Comparison of ENCODE assay signal across 11 cellular contexts in the genomic region with DNA sequence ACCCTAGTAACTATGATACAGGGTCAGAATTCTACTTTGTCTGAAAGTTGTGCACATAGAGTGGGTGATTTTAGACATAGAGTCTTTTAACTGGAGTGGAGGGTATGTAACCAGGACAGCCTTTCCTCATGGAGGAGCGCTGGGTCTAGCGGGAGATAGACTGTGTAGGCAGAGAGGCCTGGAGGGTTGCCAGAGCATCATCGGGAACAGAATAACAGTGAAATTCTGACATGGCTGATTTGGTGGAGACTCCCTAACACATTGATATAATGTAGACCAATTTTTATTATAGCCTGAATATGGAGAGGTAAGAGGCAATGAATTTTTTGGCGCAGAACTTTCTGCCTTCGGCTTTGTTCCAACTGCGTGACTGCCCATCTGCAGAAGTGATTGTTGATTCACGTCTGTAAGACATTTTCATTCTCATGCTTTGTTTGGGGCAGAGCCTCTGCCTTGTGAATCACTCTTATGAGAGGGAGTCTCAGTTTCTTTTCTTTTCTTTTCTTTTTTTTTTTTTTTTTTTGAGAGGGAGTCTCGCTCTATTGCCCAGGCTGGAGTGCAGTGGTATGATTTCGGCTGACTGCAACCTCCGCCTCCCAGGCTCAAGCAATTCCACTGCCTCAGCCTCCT. TPM values are rescaled to one million over a fixed set of nuclear protein-coding genes. Genes with fewer than 3 reads are reported as not detected.
DNase-seq lines count a peak whose midpoint lies in the region; ATAC-seq and TF ChIP-seq lines count a peak whose summit lies in the region.
"Had no signal": no experiment of that assay in that cellular context is flagged by ENCODE, and none has a peak within 500 bp of the region (broad histone marks: within the 10 kb centered on the region; RNA-seq: fewer than 3 reads in every experiment).

No MANE protein-coding gene starts in this region.

- TF ChIP-seq CTCF in heart right ventricle (IDR thresholded peaks at IDR 0.05) = no peak

- WGBS in heart right ventricle, 2 donors = 60 to 77% methylated on average over 10 of the region's 10 CpGs

- no peak for DNase-seq in activated T-cell treated with anti-CD3 and anti-CD28 coated beads, Interleukin-2, amount 50 U/mL, for 24 hours
- no peak for DNase-seq in activated T-cell treated with anti-CD3 and anti-CD28 coated beads, Interleukin-2, amount 50 U/mL, for 1 hour
- DNase-seq in heart right ventricle (peak in 1 of 2 donors; percentile 59), AML-193 (lab: John Stamatoyannopoulos, UW) (no peak), SW 1271 (lab: John Stamatoyannopoulos, UW) (no peak), NCI-H2029 treated with DMSO at 0.1 percent for 48 hours (lab: John Stamatoyannopoulos, UW) (no peak)
- DNase-seq: amniotic stem cell, NCI-H2081 had no signal

- peak overlapping the region; percentile 0 for H3K4me3 Mint-ChIP-seq in activated T-cell treated with anti-CD3 and anti-CD28 coated beads, Interleukin-2, amount 50 U/mL, for 24 hours
- H3K4me3 Mint-ChIP-seq in activated T-helper 17 cell treated with anti-CD3 and anti-CD28 coated beads, Interleukin-2, amount 50 U/mL, for 72 hours = peak overlapping the region; percentile 50

- no peaks in the 10 kb centered on the region for H3K9me3 Mint-ChIP-seq in activated T-cell treated with anti-CD3 and anti-CD28 coated beads, Interleukin-2, amount 50 U/mL, for 24 hours
- no peaks in the 10 kb centered on the region for H3K9me3 Mint-ChIP-seq in activated T-helper 17 cell treated with anti-CD3 and anti-CD28 coated beads, Interleukin-2, amount 50 U/mL, for 72 hours

- peak; percentile 49 for ATAC-seq in activated T-helper 17 cell treated with anti-CD3 and anti-CD28 coated beads, Interleukin-2, amount 50 U/mL, for 72 hours (replicated peaks)
- peak in 7 of 8 donors; percentile 40 to 61 (median 56) for ATAC-seq in heart right ventricle
- ATAC-seq: Panc1 had no signal

- peaks cover 18 to 98% (median 55%) of the 10 kb centered on the region in 9 donors for H3K4me1 ChIP-seq in heart right ventricle
- H3K4me1 ChIP-seq in stomach smooth muscle (ENCODE audit: control insufficient read depth, insufficient read depth, low read length) = peaks cover 52% of the 10 kb centered on the region

- peaks cover 63% of the 10 kb centered on the region for H3K4me1 Mint-ChIP-seq in activated T-cell treated with anti-CD3 and anti-CD28 coated beads, Interleukin-2, amount 50 U/mL, for 24 hours (ENCODE audit: low read depth)
- H3K4me1 Mint-ChIP-seq in activated T-helper 17 cell treated with anti-CD3 and anti-CD28 coated beads, Interleukin-2, amount 50 U/mL, for 72 hours = peaks cover 35% of the 10 kb centered on the region

- peaks cover 6% of the 10 kb centered on the region for H3K36me3 Mint-ChIP-seq in activated T-cell treated with anti-CD3 and anti-CD28 coated beads, Interleukin-2, amount 50 U/mL, for 24 hours (ENCODE audit: low read depth)
- no peaks in the 10 kb centered on the region for H3K36me3 Mint-ChIP-seq in activated T-helper 17 cell treated with anti-CD3 and anti-CD28 coated beads, Interleukin-2, amount 50 U/mL, for 72 hours (ENCODE audit: low read depth)

- peaks cover 0 to 4% (median 0%) of the 10 kb centered on the region in 9 donors for H3K36me3 ChIP-seq in heart right ventricle
- peaks cover 0 to 3% of the 10 kb centered on the region in 2 donors for H3K36me3 ChIP-seq in stomach smooth muscle (ENCODE audit: control insufficient read depth in 2 of 2, insufficient read depth in 2 of 2, low read length in 2 of 2)

- no peaks in the 10 kb centered on the region for H3K27me3 ChIP-seq in heart right ventricle
- no peaks in the 10 kb centered on the region for H3K27me3 ChIP-seq in stomach smooth muscle (ENCODE audit: control insufficient read depth in 1 of 2, insufficient read depth in 2 of 2, low read length in 2 of 2)

- H3K4me3 ChIP-seq in heart right ventricle (no peak overlapping the region), stomach smooth muscle (ENCODE audit: low read length in 2 of 2) (no peak overlapping the region)

- no peaks in the 10 kb centered on the region for H3K27me3 Mint-ChIP-seq in activated T-cell treated with anti-CD3 and anti-CD28 coated beads, Interleukin-2, amount 50 U/mL, for 24 hours
- no peaks in the 10 kb centered on the region for H3K27me3 Mint-ChIP-seq in activated T-helper 17 cell treated with anti-CD3 and anti-CD28 coated beads, Interleukin-2, amount 50 U/mL, for 72 hours

- H3K27ac Mint-ChIP-seq in activated T-cell treated with anti-CD3 and anti-CD28 coated beads, Interleukin-2, amount 50 U/mL, for 24 hours = peak overlapping the region; percentile 93
- H3K27ac Mint-ChIP-seq in activated T-helper 17 cell treated with anti-CD3 and anti-CD28 coated beads, Interleukin-2, amount 50 U/mL, for 72 hours = peak overlapping the region; percentile 70

- intact Hi-C loops in heart right ventricle (cut with DNase I) = no loop called here

- H3K27ac ChIP-seq in heart right ventricle (peak overlapping the region in 7 of 10 donors; percentile 17 to 45 (median 30)), stomach smooth muscle (ENCODE audit: low read length) (peak overlapping the region; percentile 32)

- peak overlapping the region in 1 of 2 donors; percentile 2 for H3K9ac ChIP-seq in stomach smooth muscle (ENCODE audit: low read length in 2 of 2)

- no peaks in the 10 kb centered on the region for H3K9me3 ChIP-seq in heart right ventricle
- H3K9me3 ChIP-seq in stomach smooth muscle (ENCODE audit: control insufficient read depth in 2 of 2, low read length in 2 of 2) = no peaks in the 10 kb centered on the region

RNA-seq across cellular contexts. Expression of a gene that starts 16.0 kb away (rescaled TPM):
- total RNA-seq in activated T-helper 17 cell treated with anti-CD3 and anti-CD28 coated beads, Interleukin-2, amount 50 U/mL, for 72 hours = 10 to 100 TPM; 46.6 to 92.4 TPM
- total RNA-seq in heart right ventricle = 100 to 1,000 TPM; 116 to 188 (median 148) TPM
- 10 to 100 TPM in 1 of 2 donors, 1 to 10 TPM in 1; 8.5 to 12.9 TPM for polyA plus RNA-seq in heart right ventricle
